ENCODE assay signal across 7 cellular contexts in genomic region chr1:184075040-184076029, GRCh38. TPM values are rescaled to one million over a fixed set of nuclear protein-coding genes. Genes with fewer than 3 reads are reported as not detected.
DNase-seq lines count a peak whose midpoint lies in the region; ATAC-seq, FAIRE-seq and TF ChIP-seq lines count a peak whose summit lies in the region.

No MANE protein-coding gene starts in this region.

- no peaks in the 10 kb centered on the region for H3K9me3 ChIP-seq in thoracic aorta

- H3K36me3 Mint-ChIP-seq in MCF 10A (ENCODE audit: insufficient read depth, unreplicated experiment): peaks cover 22% of the 10 kb centered on the region

- H3K27me3 ChIP-seq in kidney epithelial cell (ENCODE audit: control insufficient read depth, insufficient read depth, low read length): no peaks in the 10 kb centered on the region
- no peaks in the 10 kb centered on the region for H3K27me3 ChIP-seq in thoracic aorta (replicated peaks; ENCODE audit: insufficient read depth)

- no TSS peak for BruUV-seq in MCF 10A (replicated peaks; lab: Mats Ljungman, UMichigan)

- POLR2A ChIA-PET in MCF 10A (lab: Yijun Ruan, JAX): interaction anchor here (0.5 to 1.5 kb wide), 8 partner anchors 24 to 616 kb away, joined by 3 to 4 read pairs (median 3); partner anchors contain the start of gene TSEN15

- CTCF ChIA-PET in MCF 10A (lab: Yijun Ruan, JAX): interaction anchor here (0.6 to 11.2 kb wide), 22 partner anchors 9 to 731 kb away, joined by 3 to 122 read pairs (median 4); partner anchors contain the start of gene C1orf21

- H3K9me3 Mint-ChIP-seq in MCF 10A (ENCODE audit: unreplicated experiment): no peaks in the 10 kb centered on the region

- H3K4me1 Mint-ChIP-seq in MCF 10A (ENCODE audit: insufficient read depth, unreplicated experiment): no peaks in the 10 kb centered on the region

- H3K4me3 ChIP-seq in kidney epithelial cell (ENCODE audit: low read depth, low read length): no peak overlapping the region
- no peak overlapping the region for H3K4me3 ChIP-seq in thoracic aorta

- ATAC-seq in HG03159 (IDR thresholded peaks at IDR 0.05; ENCODE audit: unreplicated experiment) (peak; percentile 62), thoracic aorta (ENCODE audit: insufficient number of reproducible peaks, low FRiP score, low read depth) (no peak), HG03432 (IDR thresholded peaks at IDR 0.05; ENCODE audit: unreplicated experiment) (no peak)

- no peaks in the 10 kb centered on the region for H3K27me3 Mint-ChIP-seq in MCF 10A (ENCODE audit: insufficient read depth, unreplicated experiment)

- TF ChIP-seq CTCF in MCF 10A (IDR thresholded peaks at IDR 0.05; ENCODE audit: unreplicated experiment) (peak; percentile 90), kidney epithelial cell (IDR thresholded peaks at IDR 0.05; ENCODE audit: insufficient read depth, low read length, poor library complexity, severe bottlenecking) (peak; percentile 63), thoracic aorta (IDR thresholded peaks at IDR 0.05) (peak; percentile 56)

- intact Hi-C loops in MCF 10A (cut with micrococcal nuclease): loop anchor here (1.0 to 2.0 kb wide), 5 partner anchors 147 to 907 kb away; no protein-coding TSS in a partner anchor

- no peaks in the 10 kb centered on the region for H3K4me1 ChIP-seq in thoracic aorta (ENCODE audit: control insufficient read depth in 1 of 2, low read depth in 2 of 2)

- no peak overlapping the region for H3K27ac Mint-ChIP-seq in MCF 10A (ENCODE audit: low read depth, unreplicated experiment)

- H3K36me3 ChIP-seq in kidney epithelial cell (ENCODE audit: control insufficient read depth, insufficient read depth, low read length): no peaks in the 10 kb centered on the region
- no peaks in the 10 kb centered on the region for H3K36me3 ChIP-seq in thoracic aorta

- peak; percentile 88 for DNase-seq in NCI-H526 treated with DMSO at 0.1 percent for 48 hours (lab: John Stamatoyannopoulos, UW)
- peak; percentile 72 for DNase-seq in MCF 10A (ENCODE audit: unreplicated experiment)
- DNase-seq in kidney epithelial cell (ENCODE audit: low read depth): no peak
- DNase-seq in thoracic aorta (ENCODE audit: low spot score): no peak

- no peak overlapping the region for H3K27ac ChIP-seq in thoracic aorta

- FAIRE-seq in G401.6 (lab: Jason Lieb, UNC): peak; percentile 74

- no peak overlapping the region for H3K4me3 Mint-ChIP-seq in MCF 10A (ENCODE audit: unreplicated experiment)

RNA-seq across cellular contexts. Expression of gene TSEN15, which starts 23.8 kb away (rescaled TPM):
- total RNA-seq in MCF 10A (2022): 88.7 and 97.5 TPM in 2 replicates
- total RNA-seq in kidney epithelial cell: 38.3 and 50.1 TPM in 2 replicates
- total RNA-seq in thoracic aorta: 10 to 100 TPM; 24.8 to 29.7 TPM

RNA-seq across cellular contexts. Expression of gene COLGALT2, which starts 37.8 kb away (rescaled TPM):
- total RNA-seq in MCF 10A (2022): 0.26 and 0.27 TPM in 2 replicates
- 1.8 and 2.8 TPM in 2 replicates for total RNA-seq in kidney epithelial cell
- 1 to 10 TPM; 2.6 to 5.8 TPM for total RNA-seq in thoracic aorta

Comparison
In these comparisons a context has a peak if more than half of its experiments do, and no peak if none do; other contexts are left out.
1. DNase-seq: peak in NCI-H526 treated with DMSO at 0.1 percent for 48 hours (single experiment) and MCF 10A (single experiment); none in kidney epithelial cell (single experiment) and thoracic aorta (single experiment).
2. Peak in every context shown above with its lines, with median percentiles within 50 percentile points of each other: CTCF ChIP-seq.